In the genomic region with DNA sequence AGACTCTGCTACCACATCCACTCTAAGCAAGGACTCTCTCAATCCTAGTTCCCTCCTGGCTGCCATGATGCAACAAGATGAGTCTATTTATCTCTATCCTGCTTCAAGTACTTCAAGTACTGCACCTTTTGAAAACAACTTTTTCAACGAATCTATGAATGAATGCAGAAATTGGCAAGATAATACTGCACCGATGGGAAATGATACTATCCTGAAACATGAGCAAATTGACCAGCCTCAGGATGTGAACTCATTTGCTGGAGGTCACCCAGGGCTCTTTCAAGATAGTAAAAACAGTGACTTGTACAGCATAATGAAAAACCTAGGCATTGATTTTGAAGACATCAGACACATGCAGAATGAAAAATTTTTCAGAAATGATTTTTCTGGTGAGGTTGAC, we compare ENCODE assay signal across 1 cellular context.
TF ChIP-seq lines count a peak whose summit lies in the region.

No MANE protein-coding gene starts in this region.

TF ChIP-seq in IMR-90, 13 proteins besides CTCF, POLR2A, EP300 and RAD21:
- TF ChIP-seq, protein P1, sequence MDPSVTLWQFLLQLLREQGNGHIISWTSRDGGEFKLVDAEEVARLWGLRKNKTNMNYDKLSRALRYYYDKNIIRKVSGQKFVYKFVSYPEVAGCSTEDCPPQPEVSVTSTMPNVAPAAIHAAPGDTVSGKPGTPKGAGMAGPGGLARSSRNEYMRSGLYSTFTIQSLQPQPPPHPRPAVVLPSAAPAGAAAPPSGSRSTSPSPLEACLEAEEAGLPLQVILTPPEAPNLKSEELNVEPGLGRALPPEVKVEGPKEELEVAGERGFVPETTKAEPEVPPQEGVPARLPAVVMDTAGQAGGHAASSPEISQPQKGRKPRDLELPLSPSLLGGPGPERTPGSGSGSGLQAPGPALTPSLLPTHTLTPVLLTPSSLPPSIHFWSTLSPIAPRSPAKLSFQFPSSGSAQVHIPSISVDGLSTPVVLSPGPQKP (IDR thresholded peaks at IDR 0.05; ENCODE audit: borderline replicate concordance, low read depth, low read length), result no peak
- TF ChIP-seq MAFK (IDR thresholded peaks at IDR 0.05; ENCODE audit: low read depth, low read length), result no peak
- no peak for TF ChIP-seq MAZ (IDR thresholded peaks at IDR 0.05; ENCODE audit: borderline replicate concordance, low read depth, low read length)
- no peak for TF ChIP-seq CEBPB (IDR thresholded peaks at IDR 0.05; ENCODE audit: low read depth, low read length)
- TF ChIP-seq NFE2L2 (IDR thresholded peaks at IDR 0.05; ENCODE audit: low read depth, low read length), result no peak
- no peak for TF ChIP-seq MXI1 (IDR thresholded peaks at IDR 0.05; ENCODE audit: borderline replicate concordance, low read depth, low read length)
- TF ChIP-seq BHLHE40 (IDR thresholded peaks at IDR 0.05; ENCODE audit: low read depth, low read length), result no peak
- no peak for TF ChIP-seq CHD1 (IDR thresholded peaks at IDR 0.05; ENCODE audit: low read depth, low read length)
- TF ChIP-seq RFX5 (IDR thresholded peaks at IDR 0.05; ENCODE audit: low read depth, low read length), result no peak
- TF ChIP-seq FOS (IDR thresholded peaks at IDR 0.05; ENCODE audit: low read depth, low read length), result no peak
- TF ChIP-seq, protein P2, sequence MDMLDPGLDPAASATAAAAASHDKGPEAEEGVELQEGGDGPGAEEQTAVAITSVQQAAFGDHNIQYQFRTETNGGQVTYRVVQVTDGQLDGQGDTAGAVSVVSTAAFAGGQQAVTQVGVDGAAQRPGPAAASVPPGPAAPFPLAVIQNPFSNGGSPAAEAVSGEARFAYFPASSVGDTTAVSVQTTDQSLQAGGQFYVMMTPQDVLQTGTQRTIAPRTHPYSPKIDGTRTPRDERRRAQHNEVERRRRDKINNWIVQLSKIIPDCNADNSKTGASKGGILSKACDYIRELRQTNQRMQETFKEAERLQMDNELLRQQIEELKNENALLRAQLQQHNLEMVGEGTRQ (IDR thresholded peaks at IDR 0.05; ENCODE audit: low read depth, low read length), result no peak
- TF ChIP-seq RCOR1 (IDR thresholded peaks at IDR 0.05; ENCODE audit: insufficient replicate concordance, low read length), result no peak
- no peak for TF ChIP-seq SMC3 (IDR thresholded peaks at IDR 0.05; ENCODE audit: low read depth, low read length)
